31 cellular contexts compared by ENCODE assay signal in genomic region chr6:158125271-158125670, GRCh38. TPM values are rescaled to one million over a fixed set of nuclear protein-coding genes. Genes with fewer than 3 reads are reported as not detected.
DNase-seq lines count a peak whose midpoint lies in the region; ATAC-seq and TF ChIP-seq lines count a peak whose summit lies in the region.
"Had no signal": no experiment of that assay in that cellular context is flagged by ENCODE, and none has a peak within 500 bp of the region (broad histone marks: within the 10 kb centered on the region; RNA-seq: fewer than 3 reads in every experiment).

No MANE protein-coding gene starts in this region.

- no peaks in the 10 kb centered on the region for H3K27me3 ChIP-seq in osteoblast (ENCODE audit: insufficient read depth, low read length)
- H3K27me3 ChIP-seq: BE2C; BLaER1; BLaER1 treated with 17β-estradiol and CSF1 and Interleukin-3, amounts not matched to agents 10 nM and 100 nM had no signal

- peaks cover 2% of the 10 kb centered on the region for H4K20me1 ChIP-seq in osteoblast (ENCODE audit: insufficient read depth, low read length)
- H4K20me1 ChIP-seq: BLaER1; BLaER1 treated with 17β-estradiol and CSF1 and Interleukin-3, amounts not matched to agents 10 nM and 100 nM had no signal

- H3K79me2 ChIP-seq in osteoblast (ENCODE audit: insufficient read depth, low read length) = no peaks in the 10 kb centered on the region

- peaks cover 66% of the 10 kb centered on the region for H3K36me3 ChIP-seq in osteoblast (ENCODE audit: insufficient read depth, low read length)
- H3K36me3 ChIP-seq: BE2C had no signal

- H3K4me1 ChIP-seq in osteoblast (ENCODE audit: insufficient read depth, low read length) = no peaks in the 10 kb centered on the region
- H3K4me1 ChIP-seq: BLaER1; BLaER1 treated with 17β-estradiol and CSF1 and Interleukin-3, amounts not matched to agents 10 nM and 100 nM had no signal

- no peak overlapping the region for H3K27ac ChIP-seq in osteoblast (ENCODE audit: low read depth, low read length)
- H3K27ac ChIP-seq: 22Rv1; A549; BLaER1; BLaER1 treated with 17β-estradiol and CSF1 and Interleukin-3, amounts not matched to agents 10 nM and 100 nM; C4-2B had no signal

- in situ Hi-C loops in SK-MEL-5 (cut with HindIII; ENCODE audit: low pct_unique_long_range_greater_than_20kb, low sequenced_read_pairs) = no loop called here

- no peaks in the 10 kb centered on the region for H3K9me3 ChIP-seq in osteoblast (ENCODE audit: low read depth, low read length)
- H3K9me3 ChIP-seq: A549; BE2C; BLaER1; BLaER1 treated with 17β-estradiol and CSF1 and Interleukin-3, amounts not matched to agents 10 nM and 100 nM; Caco-2 had no signal

- H3K4me2 ChIP-seq in osteoblast (ENCODE audit: insufficient read depth, low read length) = no peak overlapping the region
- H3K4me2 ChIP-seq: A549; BLaER1; BLaER1 treated with 17β-estradiol and CSF1 and Interleukin-3, amounts not matched to agents 10 nM and 100 nM had no signal

- no peak overlapping the region for H2AFZ ChIP-seq in osteoblast (ENCODE audit: low read length)

- peak; percentile 4 for DNase-seq in COLO829 (ENCODE audit: low spot score)
- DNase-seq in SK-MEL-5 (ENCODE audit: low read depth, low spot score) = peak; percentile 64
- DNase-seq in foreskin melanocyte = peak; percentile 83
- DNase-seq in osteoblast (ENCODE audit: insufficient read length, low spot score, missing footprints) = no peak
- no peak for DNase-seq in glomerular visceral epithelial cell (ENCODE audit: extremely low spot score)
- DNase-seq: 8988T; ACHN; AML-193; BE2C; C1 segment of cervical spinal cord; Caco-2; Calu3; CD4-positive, alpha-beta memory T cell; CD4-positive, alpha-beta T cell; CD4-positive, CD25-positive, alpha-beta regulatory T cell; CD8-positive, alpha-beta memory T cell; CD8-positive, alpha-beta T cell; COR-L47; DMS 273 treated with DMSO at 0.1 percent for 48 hours; DMS153; DMS53; DMS79; DMS79 treated with DMSO at 0.1 percent for 48 hours; DND-41; EL had no signal

- H3K4me3 ChIP-seq in osteoblast (ENCODE audit: insufficient read depth, low read length) = no peak overlapping the region
- H3K4me3 ChIP-seq: A549; BLaER1; BLaER1 treated with 17β-estradiol and CSF1 and Interleukin-3, amounts not matched to agents 10 nM and 100 nM had no signal

- no peak for TF ChIP-seq CTCF in osteoblast (IDR thresholded peaks at IDR 0.05; ENCODE audit: extremely low read depth, low read depth, low read length)

- no peak for ATAC-seq in HG02798 (IDR thresholded peaks at IDR 0.05; ENCODE audit: poor library complexity, unreplicated experiment)
- ATAC-seq: A549; CD8-positive, alpha-beta T cell had no signal

RNA-seq across cellular contexts. Expression of gene SERAC1, which starts 42.8 kb away (rescaled TPM):
- 6.6 and 6.7 TPM in 2 replicates for total RNA-seq in SK-MEL-5 (2014; rRNA removed; shearing (Covaris generic))
- 5.2 and 7.0 TPM in 2 replicates for polyA plus RNA-seq in SK-MEL-5 (2015; cell fraction: cytosol; rRNA removed)
- 11.1 and 11.9 TPM in 2 replicates for polyA plus RNA-seq in SK-MEL-5 (2015; cell fraction: nucleus; rRNA removed)
- total RNA-seq in osteoblast = 33.7 and 35.1 TPM in 2 replicates

RNA-seq across cellular contexts. Expression of gene GTF2H5, which starts 42.9 kb away (rescaled TPM):
- 8.7 and 9.7 TPM in 2 replicates for total RNA-seq in SK-MEL-5 (2014; rRNA removed; shearing (Covaris generic))
- polyA plus RNA-seq in SK-MEL-5 (2015; cell fraction: cytosol; rRNA removed) = 3.1 and 3.7 TPM in 2 replicates
- 3.4 and 3.9 TPM in 2 replicates for polyA plus RNA-seq in SK-MEL-5 (2015; cell fraction: nucleus; rRNA removed)
- total RNA-seq in osteoblast = 6.2 and 7.2 TPM in 2 replicates

Comparison
In these comparisons a context has a peak if more than half of its experiments do, and no peak if none do; other contexts are left out.
1. DNase-seq: peak in COLO829 (single experiment), SK-MEL-5 (single experiment) and foreskin melanocyte (single experiment); none in osteoblast (single experiment) and glomerular visceral epithelial cell (single experiment).